ENCODE assay signal across 1 cellular context in the genomic region with DNA sequence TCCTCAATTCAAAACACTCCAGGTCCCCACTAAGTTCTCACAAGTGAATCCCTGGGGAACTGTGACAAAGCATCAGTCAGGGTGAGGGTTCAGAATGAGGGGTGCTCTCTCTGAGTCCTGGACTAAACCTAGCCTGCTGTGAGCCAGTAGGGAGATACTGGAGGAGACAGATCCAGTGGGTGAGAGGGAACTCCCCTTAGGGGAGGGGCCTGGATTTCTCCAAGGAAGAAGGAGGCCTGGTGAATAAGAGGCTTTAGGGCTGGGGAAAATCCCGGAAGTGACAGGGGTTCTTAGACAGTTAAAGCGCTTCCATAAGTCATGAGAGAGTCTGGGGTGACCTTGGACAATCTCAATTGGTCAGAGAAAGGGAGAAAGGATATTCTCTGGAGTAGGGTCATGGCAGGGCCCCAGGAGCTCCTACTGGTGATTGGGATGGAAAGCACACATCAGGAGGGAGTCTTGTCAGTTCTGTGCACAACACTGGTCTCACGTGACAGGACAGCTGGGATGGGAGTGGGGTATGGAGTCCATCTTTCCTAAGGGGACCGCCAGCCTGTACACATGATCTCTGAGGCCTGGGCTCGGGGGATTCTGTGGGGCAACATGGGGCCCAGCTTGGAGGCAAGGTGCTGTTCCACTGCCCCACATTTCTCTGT.
TF ChIP-seq lines count a peak whose summit lies in the region.

No MANE protein-coding gene starts in this region.

TF ChIP-seq in WTC11, 78 proteins besides CTCF, POLR2A, EP300 and RAD21 (continued from another document):
- no peak for TF ChIP-seq GABPB1 (CRISPR knock-in tag; IDR thresholded peaks at IDR 0.05)
- no peak for TF ChIP-seq JUN (CRISPR knock-in tag; IDR thresholded peaks at IDR 0.05)
- no peak for TF ChIP-seq CREM (CRISPR knock-in tag; IDR thresholded peaks at IDR 0.05)
- TF ChIP-seq, protein P1, sequence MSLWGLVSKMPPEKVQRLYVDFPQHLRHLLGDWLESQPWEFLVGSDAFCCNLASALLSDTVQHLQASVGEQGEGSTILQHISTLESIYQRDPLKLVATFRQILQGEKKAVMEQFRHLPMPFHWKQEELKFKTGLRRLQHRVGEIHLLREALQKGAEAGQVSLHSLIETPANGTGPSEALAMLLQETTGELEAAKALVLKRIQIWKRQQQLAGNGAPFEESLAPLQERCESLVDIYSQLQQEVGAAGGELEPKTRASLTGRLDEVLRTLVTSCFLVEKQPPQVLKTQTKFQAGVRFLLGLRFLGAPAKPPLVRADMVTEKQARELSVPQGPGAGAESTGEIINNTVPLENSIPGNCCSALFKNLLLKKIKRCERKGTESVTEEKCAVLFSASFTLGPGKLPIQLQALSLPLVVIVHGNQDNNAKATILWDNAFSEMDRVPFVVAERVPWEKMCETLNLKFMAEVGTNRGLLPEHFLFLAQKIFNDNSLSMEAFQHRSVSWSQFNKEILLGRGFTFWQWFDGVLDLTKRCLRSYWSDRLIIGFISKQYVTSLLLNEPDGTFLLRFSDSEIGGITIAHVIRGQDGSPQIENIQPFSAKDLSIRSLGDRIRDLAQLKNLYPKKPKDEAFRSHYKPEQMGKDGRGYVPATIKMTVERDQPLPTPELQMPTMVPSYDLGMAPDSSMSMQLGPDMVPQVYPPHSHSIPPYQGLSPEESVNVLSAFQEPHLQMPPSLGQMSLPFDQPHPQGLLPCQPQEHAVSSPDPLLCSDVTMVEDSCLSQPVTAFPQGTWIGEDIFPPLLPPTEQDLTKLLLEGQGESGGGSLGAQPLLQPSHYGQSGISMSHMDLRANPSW (CRISPR knock-in tag; conservative IDR thresholded peaks at IDR 0.05; ENCODE audit: low read depth) = no peak
- TF ChIP-seq GRHL2 (CRISPR knock-in tag; IDR thresholded peaks at IDR 0.05; ENCODE audit: insufficient replicate concordance, severe bottlenecking) = no peak
- no peak for TF ChIP-seq HMGA2 (CRISPR knock-in tag; IDR thresholded peaks at IDR 0.05)
- TF ChIP-seq, protein P2, sequence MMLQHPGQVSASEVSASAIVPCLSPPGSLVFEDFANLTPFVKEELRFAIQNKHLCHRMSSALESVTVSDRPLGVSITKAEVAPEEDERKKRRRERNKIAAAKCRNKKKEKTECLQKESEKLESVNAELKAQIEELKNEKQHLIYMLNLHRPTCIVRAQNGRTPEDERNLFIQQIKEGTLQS (CRISPR knock-in tag; conservative IDR thresholded peaks at IDR 0.05) = no peak
- no peak for TF ChIP-seq RELA (CRISPR knock-in tag; IDR thresholded peaks at IDR 0.05; ENCODE audit: borderline replicate concordance)
- TF ChIP-seq, protein P3, sequence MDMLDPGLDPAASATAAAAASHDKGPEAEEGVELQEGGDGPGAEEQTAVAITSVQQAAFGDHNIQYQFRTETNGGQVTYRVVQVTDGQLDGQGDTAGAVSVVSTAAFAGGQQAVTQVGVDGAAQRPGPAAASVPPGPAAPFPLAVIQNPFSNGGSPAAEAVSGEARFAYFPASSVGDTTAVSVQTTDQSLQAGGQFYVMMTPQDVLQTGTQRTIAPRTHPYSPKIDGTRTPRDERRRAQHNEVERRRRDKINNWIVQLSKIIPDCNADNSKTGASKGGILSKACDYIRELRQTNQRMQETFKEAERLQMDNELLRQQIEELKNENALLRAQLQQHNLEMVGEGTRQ (CRISPR knock-in tag; IDR thresholded peaks at IDR 0.05) = no peak
- no peak for TF ChIP-seq FOXJ3 (CRISPR knock-in tag; IDR thresholded peaks at IDR 0.05; ENCODE audit: borderline replicate concordance)
